8 cellular contexts compared by ENCODE assay signal in genomic region chr20:8114612-8115011, GRCh38. TPM values are rescaled to one million over a fixed set of nuclear protein-coding genes. Genes with fewer than 3 reads are reported as not detected.
DNase-seq lines count a peak whose midpoint lies in the region; TF ChIP-seq lines count a peak whose summit lies in the region.
"Not testable (repeated sequence)": the region's sequence is repeated elsewhere in the genome, so short reads cannot be mapped to it uniquely, and the experiment has no call there.

No MANE protein-coding gene starts in this region.

- H3K36me3 ChIP-seq in HEK293 (ENCODE audit: control insufficient read depth in 2 of 2, insufficient read depth in 1 of 2, low read length in 2 of 2); NT2/D1 (ENCODE audit: insufficient read depth, insufficient read length, low read length); endodermal cell (ENCODE audit: control insufficient read depth, insufficient read depth, low read length): not testable (repeated sequence)

- not testable (repeated sequence) for H3K4me3 ChIP-seq in HEK293 (ENCODE audit: low read depth, low read length); endodermal cell (ENCODE audit: low read length)
- H3K4me3 ChIP-seq in NT2/D1 (ENCODE audit: insufficient read length, low read depth) (peak overlapping the region; percentile 34), iPS-18c (ENCODE audit: insufficient read depth, low read depth, low read length) (peak overlapping the region; percentile 24; the same call in 1 of the 2 replicates)

- H3K4me3 Mint-ChIP-seq in endodermal cell (peak overlapping the region; percentile 62), type B pancreatic cell (peak overlapping the region; percentile 72)

- POLR2A ChIA-PET in HEK293 (lab: Yijun Ruan, JAX) = not testable (repeated sequence)

- H3K4me1 ChIP-seq in HEK293 (ENCODE audit: control insufficient read depth, insufficient read depth, low read length); NT2/D1 (ENCODE audit: insufficient read depth, insufficient read length); endodermal cell (ENCODE audit: control insufficient read depth, insufficient read depth, low read length): not testable (repeated sequence)

- CTCF ChIA-PET in HEK293 (lab: Yijun Ruan, JAX) = not testable (repeated sequence)

- 91 to 93% methylated on average over 10 to 21 of the region's 21 CpGs for WGBS in endodermal cell (ENCODE audit: insufficient coverage in 1 of 2, insufficient read length in 1 of 2), 2 experiments

- H3K27me3 ChIP-seq in NT2/D1 (ENCODE audit: insufficient read depth, insufficient read length); endodermal cell (ENCODE audit: control insufficient read depth, insufficient read depth, low read length, poor library complexity, severe bottlenecking): not testable (repeated sequence)

- not testable (repeated sequence) for H3K36me3 Mint-ChIP-seq in endodermal cell (ENCODE audit: low read depth); type B pancreatic cell

- not testable (repeated sequence) for H3K4me1 Mint-ChIP-seq in endodermal cell
- peaks cover 13% of the 10 kb centered on the region for H3K4me1 Mint-ChIP-seq in type B pancreatic cell (ENCODE audit: unreplicated experiment)

- H3K9me3 Mint-ChIP-seq in endodermal cell = peaks cover 11% of the 10 kb centered on the region
- H3K9me3 Mint-ChIP-seq in type B pancreatic cell = not testable (repeated sequence)

- not testable (repeated sequence) for H3K9me3 ChIP-seq in HEK293 (ENCODE audit: control insufficient read depth, insufficient read depth, low read depth, low read length); NT2/D1 (ENCODE audit: insufficient read depth, low read length); endodermal cell (ENCODE audit: control insufficient read depth, low read length); iPS-18c (ENCODE audit: control insufficient read depth, insufficient read depth, low read length)

- H3K27ac Mint-ChIP-seq in endodermal cell (peak overlapping the region; percentile 90), type B pancreatic cell (peak overlapping the region; percentile 64)

- H3K9ac ChIP-seq in NT2/D1 (ENCODE audit: insufficient read length, low read depth); endodermal cell (ENCODE audit: extremely low read depth, low read length, poor library complexity, severe bottlenecking): not testable (repeated sequence)

- H3K27ac ChIP-seq in HEK293 (ENCODE audit: extremely low read depth, low read depth, low read length); endodermal cell (ENCODE audit: low read depth, low read length): not testable (repeated sequence)

- TF ChIP-seq CTCF in HEK293 (tag by site-specific recombination; IDR thresholded peaks at IDR 0.05); endodermal cell (conservative IDR thresholded peaks at IDR 0.05); type B pancreatic cell (conservative IDR thresholded peaks at IDR 0.05): not testable (repeated sequence)

- peak; percentile 46 for DNase-seq in DMS53 (lab: John Stamatoyannopoulos, UW)
- peak; percentile 26 for DNase-seq in NCI-H146 (lab: John Stamatoyannopoulos, UW)
- DNase-seq in NT2/D1 (ENCODE audit: low read depth, low spot score); endodermal cell; type B pancreatic cell (ENCODE audit: extremely low spot score, unreplicated experiment): not testable (repeated sequence)
- peak; percentile 29 for DNase-seq in SHP77 treated with DMSO at 0.1 percent for 48 hours (lab: John Stamatoyannopoulos, UW)

- H3K27me3 Mint-ChIP-seq in endodermal cell (ENCODE audit: insufficient read depth); type B pancreatic cell: not testable (repeated sequence)

TF ChIP-seq in HEK293, 187 proteins besides CTCF, POLR2A, EP300 and RAD21:
- TF ChIP-seq, protein P1, sequence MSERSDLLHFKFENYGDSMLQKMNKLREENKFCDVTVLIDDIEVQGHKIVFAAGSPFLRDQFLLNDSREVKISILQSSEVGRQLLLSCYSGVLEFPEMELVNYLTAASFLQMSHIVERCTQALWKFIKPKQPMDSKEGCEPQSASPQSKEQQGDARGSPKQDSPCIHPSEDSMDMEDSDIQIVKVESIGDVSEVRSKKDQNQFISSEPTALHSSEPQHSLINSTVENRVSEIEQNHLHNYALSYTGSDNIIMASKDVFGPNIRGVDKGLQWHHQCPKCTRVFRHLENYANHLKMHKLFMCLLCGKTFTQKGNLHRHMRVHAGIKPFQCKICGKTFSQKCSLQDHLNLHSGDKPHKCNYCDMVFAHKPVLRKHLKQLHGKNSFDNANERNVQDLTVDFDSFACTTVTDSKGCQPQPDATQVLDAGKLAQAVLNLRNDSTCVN (tag by site-specific recombination; optimal IDR thresholded peaks at IDR 0.05) = peak; percentile 43

RNA-seq across cellular contexts. Expression of gene PLCB1, which starts 17.5 kb away (rescaled TPM):
- 10 to 100 TPM; 15.3 to 16.5 TPM for total RNA-seq in endodermal cell
- polyA plus RNA-seq in endodermal cell (2013, experiment 1 of 2) = 13.1 TPM
- polyA plus RNA-seq in endodermal cell (2013, experiment 2 of 2) = 12.5 TPM
- total RNA-seq in type B pancreatic cell (ENCODE audit: low replicate concordance) = 12.0 and 17.9 TPM in 2 replicates
